14 cellular contexts compared by ENCODE assay signal in the genomic region with DNA sequence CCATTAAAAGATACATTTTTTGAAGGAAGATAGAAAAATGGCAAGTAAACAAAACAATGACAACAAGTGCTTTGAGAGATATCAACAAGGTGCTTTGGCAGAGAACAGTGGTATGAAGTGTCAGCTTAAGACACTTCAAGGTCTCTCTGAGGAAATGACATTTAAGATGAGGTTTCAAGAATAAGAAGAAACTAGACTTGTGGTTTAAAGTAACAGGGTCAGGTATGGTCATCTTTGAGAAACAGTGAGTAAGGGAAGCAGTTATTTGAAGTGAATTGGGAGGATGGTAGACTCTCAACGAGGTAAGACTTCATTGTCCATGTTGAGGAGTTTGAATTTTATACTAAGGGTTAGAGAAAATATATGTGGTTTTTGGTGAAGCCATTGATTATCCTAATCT.
A peak's percentile ranks its signal among the peaks of the same experiment; 100 is the strongest.
DNase-seq lines count a peak whose midpoint lies in the region; ATAC-seq, FAIRE-seq and TF ChIP-seq lines count a peak whose summit lies in the region.
"Had no signal": no experiment of that assay in that cellular context is flagged by ENCODE, and none has a peak within 500 bp of the region (broad histone marks: within the 10 kb centered on the region; RNA-seq: fewer than 3 reads in every experiment).

No MANE protein-coding gene starts in this region.

- peak; percentile 74 for FAIRE-seq in GM12878 (lab: Jason Lieb, UNC)

- H3K9me3 ChIP-seq in GM12878 (replicated peaks; ENCODE audit: control insufficient read depth, insufficient read depth, low read length) (peaks cover 3% of the 10 kb centered on the region), right cardiac atrium (ENCODE audit: control insufficient read depth, low read length) (peaks cover 2% of the 10 kb centered on the region), A673 (ENCODE audit: low read depth, low read length, poor library complexity, severe bottlenecking) (no peaks in the 10 kb centered on the region)
- H3K9me3 ChIP-seq: HAP-1 had no signal

- SMC1A ChIA-PET in GM12878 (lab: Charles Lee; ENCODE audit: uncharacterized antibody, unreplicated experiment) = no interaction called here

- RAD21 ChIA-PET in GM12878 (lab: Charles Lee; ENCODE audit: unreplicated experiment) = no interaction called here

- POLR2A ChIA-PET in GM12878 (lab: Charles Lee) (no interaction called here), A673 (lab: Charles Lee; ENCODE audit: low non-redundant PET) (no interaction called here)

- BruUV-seq in GM12878 (replicated peaks; lab: Mats Ljungman, UMichigan) = no TSS peak
- BruUV-seq in A673 (replicated peaks; lab: Mats Ljungman, UMichigan) = no TSS peak

- intact Hi-C loops in GM12878 (cut with micrococcal nuclease; ENCODE audit: unreplicated experiment) = no loop called here
- intact Hi-C loops in right cardiac atrium (cut with DNase I) = no loop called here
- intact Hi-C loops in A673 (cut with micrococcal nuclease; ENCODE audit: unreplicated experiment) = no loop called here

- no peaks in the 10 kb centered on the region for H4K20me1 ChIP-seq in GM12878 (ENCODE audit: control insufficient read depth, insufficient read depth)

- CTCF ChIA-PET in GM12878 (lab: Yijun Ruan, JAX) (interaction anchor here (1.5 kb wide), 1 partner anchor 104 kb away, joined by 3 read pairs; no protein-coding TSS in a partner anchor), A673 (lab: Charles Lee) (no interaction called here)

- no peaks in the 10 kb centered on the region for H3K36me3 ChIP-seq in GM12878 (ENCODE audit: control insufficient read depth in 2 of 2, insufficient read depth in 2 of 2, low read length in 1 of 2)
- no peaks in the 10 kb centered on the region for H3K36me3 ChIP-seq in A673 (ENCODE audit: insufficient read depth, low read length, poor library complexity, severe bottlenecking)
- H3K36me3 ChIP-seq: tibial artery had no signal

- H3K4me3 ChIP-seq in GM12878 (no peak overlapping the region), right cardiac atrium (ENCODE audit: low read length) (no peak overlapping the region), A673 (ENCODE audit: low read depth, low read length, poor library complexity, severe bottlenecking) (no peak overlapping the region)
- H3K4me3 ChIP-seq: HAP-1, tibial artery had no signal

- H3K79me2 ChIP-seq in GM12878 (ENCODE audit: control insufficient read depth, insufficient read depth, low read length) = no peaks in the 10 kb centered on the region

- no peak for TF ChIP-seq EP300 in GM12878 (IDR thresholded peaks at IDR 0.05; ENCODE audit: borderline replicate concordance in 1 of 2, control insufficient read depth in 1 of 2, low read depth in 2 of 2, low read length in 2 of 2)

- H3K27me3 ChIP-seq in GM12878 (replicated peaks in 1 of 2; ENCODE audit: control insufficient read depth in 2 of 2, insufficient read depth in 2 of 2, low read length in 1 of 2) = no peaks in the 10 kb centered on the region
- H3K27me3 ChIP-seq in right cardiac atrium (ENCODE audit: control insufficient read depth, insufficient read depth) = no peaks in the 10 kb centered on the region
- no peaks in the 10 kb centered on the region for H3K27me3 ChIP-seq in A673 (replicated peaks; ENCODE audit: insufficient read depth, low read depth, low read length, poor library complexity)
- H3K27me3 ChIP-seq: tibial artery had no signal

- H3K9ac ChIP-seq in GM12878 (ENCODE audit: control insufficient read depth, insufficient read depth, low read length) = no peak overlapping the region

- no peak overlapping the region for H3K4me2 ChIP-seq in GM12878 (ENCODE audit: control insufficient read depth, insufficient read depth)

- TF ChIP-seq POLR2A in GM12878 (IDR thresholded peaks at IDR 0.05; ENCODE audit: low read depth, low read length) = no peak

- TF ChIP-seq CTCF in GM12878 (IDR thresholded peaks at IDR 0.05 in 2 of 3, conservative IDR thresholded peaks at IDR 0.05 in 1 of 3; ENCODE audit: control insufficient read depth in 2 of 3, extremely low read depth in 1 of 3, insufficient read depth in 1 of 3, low read depth in 3 of 3, low read length in 3 of 3) (no peak), A673 (conservative IDR thresholded peaks at IDR 0.05; ENCODE audit: low read depth, low read length) (no peak)

- H3K4me1 ChIP-seq in GM12878 (ENCODE audit: control insufficient read depth, insufficient read depth, low read length) (peaks cover 4% of the 10 kb centered on the region), right cardiac atrium (ENCODE audit: control insufficient read depth, insufficient read depth, low read length) (no peaks in the 10 kb centered on the region), A673 (ENCODE audit: insufficient read depth, low read length, poor library complexity, severe bottlenecking) (no peaks in the 10 kb centered on the region)
- H3K4me1 ChIP-seq: HAP-1, tibial artery had no signal

- no peak overlapping the region for H2AFZ ChIP-seq in GM12878 (ENCODE audit: control insufficient read depth, low read depth, low read length)

- in situ Hi-C loops in GM12878 (cut with MboI) = no loop called here

- 0% methylated on average over 1 of the region's 1 CpG for WGBS in GM12878 (ENCODE audit: insufficient coverage, insufficient replicate concordance, low lambda C conversion rate, missing lambda C conversion rate)
- 81% methylated on average over 1 of the region's 1 CpG for WGBS in right cardiac atrium

- no peak overlapping the region for H3K27ac ChIP-seq in GM12878 (ENCODE audit: control insufficient read depth, insufficient read depth)
- H3K27ac ChIP-seq in right cardiac atrium (ENCODE audit: low read length) = no peak overlapping the region
- H3K27ac ChIP-seq in A673 (ENCODE audit: low read depth, low read length, poor library complexity, severe bottlenecking) = no peak overlapping the region
- H3K27ac ChIP-seq: tibial artery had no signal

- ATAC-seq in GM19023 (IDR thresholded peaks at IDR 0.05; ENCODE audit: unreplicated experiment) (peak; percentile 80), GM21526 (IDR thresholded peaks at IDR 0.05; ENCODE audit: low FRiP score, unreplicated experiment) (peak; percentile 93), HG03045 (IDR thresholded peaks at IDR 0.05; ENCODE audit: unreplicated experiment) (peak; percentile 78), GM12878 (peak; percentile 94), right cardiac atrium (no peak)
- ATAC-seq: activated naive CD4-positive, alpha-beta T cell treated with anti-CD3 and anti-CD28 coated beads, Interleukin-2, amount 50 U/mL, for 72 hours; naive thymus-derived CD4-positive, alpha-beta T cell had no signal

- no peak for TF ChIP-seq RAD21 in GM12878 (IDR thresholded peaks at IDR 0.05; ENCODE audit: insufficient read depth, low read depth, low read length)

- DNase-seq in GM12878 (ENCODE audit: low read depth, low spot score) (peak; percentile 37), AG08396 (ENCODE audit: low spot score) (no peak), NAMALWA (ENCODE audit: low spot score) (no peak), right cardiac atrium (no peak), A673 (ENCODE audit: low spot score) (no peak)
- DNase-seq: GDM1; kidney glomerular epithelial cell; naive thymus-derived CD4-positive, alpha-beta T cell; tibial artery had no signal

TF ChIP-seq in GM12878, 131 proteins besides CTCF, POLR2A, EP300 and RAD21:
- TF ChIP-seq SPI1 (IDR thresholded peaks at IDR 0.05; ENCODE audit: borderline replicate concordance, insufficient read depth, low read depth, low read length) = peak; percentile 24; the same call in 1 of the 2 replicates
- no peak for TF ChIP-seq BHLHE40 (IDR thresholded peaks at IDR 0.05; ENCODE audit: borderline replicate concordance in 1 of 2, low read depth in 2 of 2, low read length in 1 of 2)
- TF ChIP-seq CBFB (IDR thresholded peaks at IDR 0.05; ENCODE audit: low read depth) = 0 out of 2 replicates have a peak, but pooled peaks have one; percentile 29
- peak; percentile 87 for TF ChIP-seq RUNX3 (IDR thresholded peaks at IDR 0.05; ENCODE audit: low read length)

Comparison
In these comparisons a context has a peak if more than half of its experiments do, and no peak if none do; other contexts are left out.
1. ATAC-seq: peak in GM19023 (single experiment), GM21526 (single experiment), HG03045 (single experiment) and GM12878 (single experiment); none in right cardiac atrium (0 of 2).